1 cellular context compared by ENCODE assay signal in genomic region chr3:60104045-60104444, GRCh38.
TF ChIP-seq lines count a peak whose summit lies in the region.

No MANE protein-coding gene starts in this region.

TF ChIP-seq in K562, 482 proteins besides CTCF, POLR2A, EP300 and RAD21 (continued from another document):
- TF ChIP-seq ZBTB33 (CRISPR knock-in tag; IDR thresholded peaks at IDR 0.05) (no peak), ATF2 (CRISPR knock-in tag; IDR thresholded peaks at IDR 0.05) (no peak), XRCC4 (IDR thresholded peaks at IDR 0.05; ENCODE audit: extremely low read depth, insufficient read depth, insufficient read length) (no peak)
TF ChIP-seq in K562: peak in this region for 2.
